8 cellular contexts compared by ENCODE assay signal in genomic region chr11:134253189-134253993, GRCh38. TPM values are rescaled to one million over a fixed set of nuclear protein-coding genes. Genes with fewer than 3 reads are reported as not detected.
DNase-seq lines count a peak whose midpoint lies in the region; ATAC-seq and TF ChIP-seq lines count a peak whose summit lies in the region.

TSS of gene ACAD8 (plus strand) at chr11:134253568. CDS start at chr11:134253601, 33 bp downstream.
TSS of gene THYN1 (minus strand) at chr11:134253352. CDS start at chr11:134252882, 470 bp downstream.

- H3K27me3 ChIP-seq in kidney epithelial cell (ENCODE audit: control insufficient read depth, insufficient read depth, low read length): no peaks in the 10 kb centered on the region

- H3K4me3 ChIP-seq in kidney epithelial cell (ENCODE audit: low read depth, low read length): peak within 1 kb of the TSS; percentile 78

- DNase-seq in Ammon's horn (ENCODE audit: low spot score): peak; percentile 99
- peak; percentile 91 for DNase-seq in NCI-H510A (lab: John Stamatoyannopoulos, UW)
- DNase-seq in activated CD4-positive, alpha-beta T cell treated with anti-CD3 and anti-CD28 coated beads for 1 hour: peak; percentile 93
- peak; percentile 97 for DNase-seq in cerebellum (ENCODE audit: low spot score)
- DNase-seq in kidney epithelial cell (ENCODE audit: low read depth): peak; percentile 85
- DNase-seq in stimulated activated CD4-positive, alpha-beta T cell treated with anti-CD3 and anti-CD28 coated beads, Interleukin-15, amount 100 ng/mL, for 48 hours (ENCODE audit: low read depth in 2 of 2): peak; percentile 94

- ATAC-seq in HG03432 (IDR thresholded peaks at IDR 0.05; ENCODE audit: unreplicated experiment): peak; percentile 99

- TF ChIP-seq POLR2A in GM19099 (IDR thresholded peaks at IDR 0.05; ENCODE audit: extremely low read depth, insufficient read length, low read depth): peak; percentile 80

- H3K36me3 ChIP-seq in kidney epithelial cell (ENCODE audit: control insufficient read depth, insufficient read depth, low read length): no peaks in the 10 kb centered on the region

- no peak for TF ChIP-seq CTCF in kidney epithelial cell (IDR thresholded peaks at IDR 0.05; ENCODE audit: insufficient read depth, low read length, poor library complexity, severe bottlenecking)

RNA-seq across cellular contexts. Expression of gene ACAD8, which starts in this region (rescaled TPM):
- total RNA-seq in cerebellum: 22.8 TPM
- 20.0 and 20.4 TPM in 2 replicates for total RNA-seq in kidney epithelial cell

RNA-seq across cellular contexts. Expression of gene THYN1, which starts in this region (rescaled TPM):
- total RNA-seq in cerebellum: 24.6 TPM
- 77.1 and 89.4 TPM in 2 replicates for total RNA-seq in kidney epithelial cell

Comparison
In these comparisons a context has a peak if more than half of its experiments do, and no peak if none do; other contexts are left out.
1. Peak in every context shown above with its lines: DNase-seq, ATAC-seq and H3K4me3 ChIP-seq.